In the genomic region with DNA sequence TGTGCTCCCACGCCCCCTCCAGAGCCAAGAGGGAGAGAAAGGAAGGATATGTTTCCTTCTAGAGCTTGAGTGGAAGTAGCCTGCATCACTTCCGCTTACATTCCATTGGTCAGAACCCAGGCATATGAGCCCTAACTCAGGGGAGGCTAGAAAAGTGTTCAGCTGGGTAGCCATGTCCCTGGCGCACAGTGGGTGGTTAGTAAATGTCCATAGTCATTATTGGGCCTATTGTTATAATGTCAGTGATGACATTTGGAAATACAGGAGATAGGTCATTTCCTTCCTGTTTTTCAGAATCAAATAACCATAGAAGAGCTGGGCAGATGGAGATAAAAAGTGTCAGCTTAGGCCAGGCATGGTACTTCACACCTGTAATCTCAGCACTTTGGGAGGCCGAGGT, we compare ENCODE assay signal across 20 cellular contexts. TPM values are rescaled to one million over a fixed set of nuclear protein-coding genes. Genes with fewer than 3 reads are reported as not detected.
"Had no signal": no experiment of that assay in that cellular context is flagged by ENCODE, and none has a peak within 500 bp of the region (broad histone marks: within the 10 kb centered on the region; RNA-seq: fewer than 3 reads in every experiment).

No MANE protein-coding gene starts in this region.

- H3K27ac Mint-ChIP-seq: activated CD8-positive, alpha-beta T cell treated with anti-CD3 and anti-CD28 coated beads for 36 hours; activated naive CD4-positive, alpha-beta T cell treated with anti-CD3 and anti-CD28 coated beads, Interleukin-2, amount 10 ng/mL, durations not matched to agents 7 days and 5 days; activated naive CD8-positive, alpha-beta T cell treated with anti-CD3 and anti-CD28 coated beads for 36 hours; activated T-cell treated with anti-CD3 and anti-CD28 coated beads, Interleukin-2, amount 50 U/mL, for 72 hours; activated T-helper 2 cell treated with anti-CD3 and anti-CD28 coated beads, Interferon-gamma antibody, Interleukin-2, Interleukin-4, amounts not matched to agents 10 μg/mL and 5 μg/mL and 100 μg/mL, durations not matched to agents 14 hours and 24 hours and 36 hours; T-cell had no signal

- H3K4me3 Mint-ChIP-seq: activated CD8-positive, alpha-beta T cell treated with anti-CD3 and anti-CD28 coated beads for 36 hours; activated naive CD4-positive, alpha-beta T cell treated with anti-CD3 and anti-CD28 coated beads, Interleukin-2, amount 10 ng/mL, durations not matched to agents 7 days and 5 days; activated naive CD8-positive, alpha-beta T cell treated with anti-CD3 and anti-CD28 coated beads for 36 hours; activated T-cell treated with anti-CD3 and anti-CD28 coated beads, Interleukin-2, amount 50 U/mL, for 72 hours; T-cell had no signal

- H3K36me3 Mint-ChIP-seq: activated naive CD4-positive, alpha-beta T cell treated with anti-CD3 and anti-CD28 coated beads, Interleukin-2, amount 10 ng/mL, durations not matched to agents 7 days and 5 days; activated naive CD8-positive, alpha-beta T cell treated with anti-CD3 and anti-CD28 coated beads for 36 hours; T-cell had no signal

- DNase-seq: activated CD4-positive, alpha-beta T cell treated with anti-CD3 and anti-CD28 coated beads for 4 hours; activated CD8-positive, alpha-beta memory T cell treated with anti-CD3 and anti-CD28 coated beads, Interleukin-2, amount 50 U/mL, for 4 hours; activated CD8-positive, alpha-beta T cell treated with anti-CD3 and anti-CD28 coated beads for 36 hours; activated gamma-delta T cell treated with Interleukin-2 at 50 U/mL for 16 hours; activated naive CD4-positive, alpha-beta T cell treated with anti-CD3 and anti-CD28 coated beads, Interleukin-2, amount 10 ng/mL, durations not matched to agents 7 days and 5 days; activated naive CD8-positive, alpha-beta T cell treated with anti-CD3 and anti-CD28 coated beads for 36 hours; activated T-cell treated with anti-CD3 and anti-CD28 coated beads, Interleukin-2, amount 50 U/mL, for 72 hours; Karpas-422; MM.1S; NCI-H1048; NCI-H1930; NCI-H2171; NCI-H526; NCI-H774; PC-3; SHP77 treated with DMSO at 0.1 percent for 48 hours; T-cell; T-helper 2 cell; T1000 had no signal

- H3K4me1 Mint-ChIP-seq: activated naive CD4-positive, alpha-beta T cell treated with anti-CD3 and anti-CD28 coated beads, Interleukin-2, amount 10 ng/mL, durations not matched to agents 7 days and 5 days; activated naive CD8-positive, alpha-beta T cell treated with anti-CD3 and anti-CD28 coated beads for 36 hours; T-cell had no signal

- H3K9me3 Mint-ChIP-seq: activated CD8-positive, alpha-beta T cell treated with anti-CD3 and anti-CD28 coated beads for 36 hours; activated naive CD4-positive, alpha-beta T cell treated with anti-CD3 and anti-CD28 coated beads, Interleukin-2, amount 10 ng/mL, durations not matched to agents 7 days and 5 days; activated naive CD8-positive, alpha-beta T cell treated with anti-CD3 and anti-CD28 coated beads for 36 hours; activated T-cell treated with anti-CD3 and anti-CD28 coated beads, Interleukin-2, amount 50 U/mL, for 72 hours; activated T-helper 2 cell treated with anti-CD3 and anti-CD28 coated beads, Interferon-gamma antibody, Interleukin-2, Interleukin-4, amounts not matched to agents 10 μg/mL and 5 μg/mL and 100 μg/mL, durations not matched to agents 14 hours and 24 hours and 36 hours; T-cell had no signal

RNA-seq across cellular contexts. Expression of a gene that starts 41.6 kb away (rescaled TPM):
- total RNA-seq: activated CD8-positive, alpha-beta T cell treated with anti-CD3 and anti-CD28 coated beads for 36 hours; activated naive CD8-positive, alpha-beta T cell treated with anti-CD3 and anti-CD28 coated beads for 36 hours; activated T-cell treated with anti-CD3 and anti-CD28 coated beads, Interleukin-2, amount 50 U/mL, for 72 hours; activated T-helper 2 cell treated with anti-CD3 and anti-CD28 coated beads, Interferon-gamma antibody, Interleukin-2, Interleukin-4, amounts not matched to agents 10 μg/mL and 5 μg/mL and 100 μg/mL, durations not matched to agents 14 hours and 24 hours and 36 hours; PC-3; T-cell had no signal
